8 cellular contexts compared by ENCODE assay signal in the genomic region with DNA sequence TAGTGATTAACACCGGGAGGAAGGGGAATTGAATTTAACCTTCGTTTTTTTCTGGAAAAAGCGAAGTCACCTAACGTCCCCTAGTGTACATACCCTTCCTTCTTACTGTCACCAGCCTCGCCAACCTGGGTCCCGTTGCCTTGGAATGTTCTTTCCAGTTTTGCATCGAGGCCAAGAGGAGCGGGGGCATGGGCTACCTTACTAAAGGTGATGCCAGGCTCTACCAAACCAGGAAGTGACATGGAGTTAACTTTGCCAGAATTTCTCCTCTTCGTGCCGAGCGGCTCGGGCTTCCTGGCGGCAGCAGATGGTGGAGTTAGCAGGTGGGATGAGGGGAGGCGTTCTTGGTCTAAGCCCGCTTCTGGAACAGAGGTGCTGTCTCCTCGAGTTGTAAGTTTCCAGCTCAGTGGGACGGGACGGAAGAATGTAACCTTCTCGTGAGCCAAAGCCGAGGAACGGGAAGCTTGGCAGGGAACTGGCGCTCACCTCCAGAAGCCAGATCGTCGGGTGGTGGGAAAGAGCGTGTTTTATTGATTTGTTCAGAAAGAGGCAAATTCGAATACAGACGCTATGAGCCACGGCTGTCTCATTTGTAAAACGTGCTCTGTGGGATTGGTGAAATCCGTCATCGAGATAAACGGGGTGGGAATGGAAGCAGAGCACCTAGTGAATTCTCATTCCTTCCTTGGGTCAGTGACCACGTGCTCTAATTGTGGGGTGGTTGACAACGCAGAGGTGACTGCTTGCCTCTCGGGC. TPM values are rescaled to one million over a fixed set of nuclear protein-coding genes. Genes with fewer than 3 reads are reported as not detected.
DNase-seq lines count a peak whose midpoint lies in the region; ATAC-seq, FAIRE-seq and TF ChIP-seq lines count a peak whose summit lies in the region.

No MANE protein-coding gene starts in this region.

- dilution Hi-C loops in keratinocyte (cut with MboI; ENCODE audit: extremely low pct_ligation_motif_present, low sequenced_read_pairs), result no loop called here

- peaks cover 72% of the 10 kb centered on the region for H3K4me1 Mint-ChIP-seq in CD14-positive monocyte
- H3K4me1 Mint-ChIP-seq in stimulated activated naive CD8-positive, alpha-beta T cell treated with anti-CD3 and anti-CD28 coated beads, Interleukin-15, amount 100 ng/mL, for 72 hours, result peaks cover 77% of the 10 kb centered on the region

- FAIRE-seq in keratinocyte (lab: Jason Lieb, UNC), result peak; percentile 55

- H3K4me3 Mint-ChIP-seq in CD14-positive monocyte, result peak overlapping the region; percentile 97 to 99
- H3K4me3 Mint-ChIP-seq in stimulated activated naive CD8-positive, alpha-beta T cell treated with anti-CD3 and anti-CD28 coated beads, Interleukin-15, amount 100 ng/mL, for 72 hours, result peak overlapping the region; percentile 95 to 98

- peaks cover 0 to 10% of the 10 kb centered on the region in 2 donors for H3K36me3 Mint-ChIP-seq in CD14-positive monocyte

- TF ChIP-seq CTCF in CD14-positive monocyte (IDR thresholded peaks at IDR 0.05) (no peak), KMS-11 (conservative IDR thresholded peaks at IDR 0.05; ENCODE audit: low read depth, low read length) (no peak), ascending aorta (IDR thresholded peaks at IDR 0.05) (no peak), keratinocyte (optimal IDR thresholded peaks at IDR 0.05 in 1 of 3, IDR thresholded peaks at IDR 0.05 in 1 of 3, conservative IDR thresholded peaks at IDR 0.05 in 1 of 3; ENCODE audit: extremely low read depth in 1 of 3, insufficient read depth in 2 of 3, low read length in 3 of 3) (no peak)

- H3K79me2 ChIP-seq in KMS-11 (ENCODE audit: insufficient read depth, low read depth) (0 out of 2 replicates have a peak, but pooled peaks cover 7% of the 10 kb centered on the region), keratinocyte (ENCODE audit: control insufficient read depth, insufficient read depth, low read length) (peaks cover 24% of the 10 kb centered on the region)

- intact Hi-C loops in CD14-positive monocyte (cut with micrococcal nuclease) (loop anchor here in 1 of 2 donors (5.0 kb wide), 1 partner anchor 86 kb away; a partner anchor contains a TSS), ascending aorta (cut with DNase I) (loop anchor here (5.0 kb wide), 2 partner anchors 86 to 221 kb away; a partner anchor contains a TSS)

- H3K9me3 ChIP-seq in ascending aorta (no peaks in the 10 kb centered on the region), keratinocyte (ENCODE audit: control insufficient read depth, low read depth, low read length) (no peaks in the 10 kb centered on the region)

- H3K9me3 Mint-ChIP-seq in CD14-positive monocyte, result no peaks in the 10 kb centered on the region
- no peaks in the 10 kb centered on the region for H3K9me3 Mint-ChIP-seq in stimulated activated naive CD8-positive, alpha-beta T cell treated with anti-CD3 and anti-CD28 coated beads, Interleukin-15, amount 100 ng/mL, for 72 hours

- H3K4me3 ChIP-seq in KMS-11 (IDR thresholded peaks at IDR 0.05; ENCODE audit: insufficient read depth, low read depth, low read length) (peak overlapping the region; percentile 90), ascending aorta (peak overlapping the region; percentile 68 to 71), keratinocyte (ENCODE audit: control insufficient read depth in 2 of 3, extremely low read depth in 1 of 3, insufficient read depth in 2 of 3, low read depth in 1 of 3, low read length in 3 of 3) (peak overlapping the region; percentile 64 to 91 (median 78))

- H4K20me1 ChIP-seq in KMS-11 (ENCODE audit: insufficient read depth) (no peaks in the 10 kb centered on the region), keratinocyte (ENCODE audit: control insufficient read depth, extremely low read depth, insufficient read depth, low read length) (no peaks in the 10 kb centered on the region)

- H3K27me3 ChIP-seq in KMS-11 (ENCODE audit: insufficient read depth, low read depth) (no peaks in the 10 kb centered on the region), ascending aorta (no peaks in the 10 kb centered on the region), keratinocyte (ENCODE audit: control insufficient read depth, extremely low read depth, insufficient read depth, low read length) (no peaks in the 10 kb centered on the region)

- H2AFZ ChIP-seq in KMS-11 (ENCODE audit: low read depth), result peak overlapping the region; percentile 84
- peak overlapping the region; percentile 58 for H2AFZ ChIP-seq in keratinocyte (ENCODE audit: control insufficient read depth, low read length)

- H3K4me1 ChIP-seq in KMS-11 (ENCODE audit: low read depth, poor library complexity, severe bottlenecking) (peaks cover 26% of the 10 kb centered on the region), ascending aorta (peaks cover 3 to 12% of the 10 kb centered on the region in 2 donors), keratinocyte (ENCODE audit: control insufficient read depth, extremely low read depth, insufficient read depth, low read length) (peaks cover 58% of the 10 kb centered on the region)

- H3K27me3 Mint-ChIP-seq in CD14-positive monocyte (ENCODE audit: low read depth in 3 of 3), result peaks cover 0 to 6% (median 0%) of the 10 kb centered on the region in 3 donors
- H3K27me3 Mint-ChIP-seq in stimulated activated naive CD8-positive, alpha-beta T cell treated with anti-CD3 and anti-CD28 coated beads, Interleukin-15, amount 100 ng/mL, for 72 hours, result no peaks in the 10 kb centered on the region

- H3K9ac ChIP-seq in KMS-11 (peak overlapping the region; percentile 46; the same call in 1 of the 2 replicates), keratinocyte (ENCODE audit: control insufficient read depth, extremely low read depth, insufficient read depth, low read length) (peak overlapping the region; percentile 87)

- peak overlapping the region; percentile 31; the same call in 1 of the 2 replicates for H3K27ac ChIP-seq in KMS-11
- no peak overlapping the region for H3K27ac ChIP-seq in ascending aorta
- H3K27ac ChIP-seq in keratinocyte (ENCODE audit: control insufficient read depth, insufficient read depth, low read length), result peak overlapping the region; percentile 90

- H3K36me3 ChIP-seq in KMS-11 (ENCODE audit: insufficient read depth), result no peaks in the 10 kb centered on the region
- no peaks in the 10 kb centered on the region for H3K36me3 ChIP-seq in ascending aorta
- H3K36me3 ChIP-seq in keratinocyte (ENCODE audit: control insufficient read depth in 2 of 2, extremely low read depth in 1 of 2, insufficient read depth in 2 of 2, low read length in 2 of 2), result peaks cover 1 to 7% of the 10 kb centered on the region in 2 experiments

- H3K27ac Mint-ChIP-seq in CD14-positive monocyte, result peak overlapping the region; percentile 75 to 90 (median 83)
- peak overlapping the region; percentile 91 to 96 for H3K27ac Mint-ChIP-seq in stimulated activated naive CD8-positive, alpha-beta T cell treated with anti-CD3 and anti-CD28 coated beads, Interleukin-15, amount 100 ng/mL, for 72 hours

- H3K4me2 ChIP-seq in KMS-11 (peak overlapping the region; percentile 95), keratinocyte (ENCODE audit: control insufficient read depth, extremely low read depth, insufficient read depth, low read depth, low read length) (peak overlapping the region; percentile 97)

- ATAC-seq in GM19023 (IDR thresholded peaks at IDR 0.05; ENCODE audit: unreplicated experiment) (peak; percentile 14), HG03520 (IDR thresholded peaks at IDR 0.05; ENCODE audit: unreplicated experiment) (no peak)
- peak; percentile 5 for ATAC-seq in stimulated activated naive CD8-positive, alpha-beta T cell treated with anti-CD3 and anti-CD28 coated beads, Interleukin-15, amount 100 ng/mL, for 72 hours

- H3K9me1 ChIP-seq in keratinocyte (ENCODE audit: control insufficient read depth, extremely low read depth, insufficient read depth, low read length), result peaks cover 2% of the 10 kb centered on the region

- DNase-seq in CD14-positive monocyte (ENCODE audit: low spot score) (peak; percentile 44), ascending aorta (ENCODE audit: low spot score in 2 of 2) (no peak), keratinocyte (ENCODE audit: low read depth, low spot score) (no peak), NCI-H774 (lab: John Stamatoyannopoulos, UW) (no peak)
- no peak for DNase-seq in stimulated activated naive CD8-positive, alpha-beta T cell treated with anti-CD3 and anti-CD28 coated beads, Interleukin-15, amount 100 ng/mL, for 72 hours

RNA-seq across cellular contexts. Expression of a gene that starts 0.5 kb away (rescaled TPM):
- polyA plus RNA-seq in CD14-positive monocyte (1 to 10 TPM; 6.6 to 9.6 TPM), keratinocyte (30.5 to 42.1 TPM (median 37.3 TPM) in 3 replicates)
- 73.9 TPM for total RNA-seq in ascending aorta
- polyA plus RNA-seq in keratinocyte (2011; ENCODE audit: low read depth), result 12.9 TPM
- polyA plus RNA-seq in keratinocyte (2011; cell fraction: cytosol; rRNA removed), result 39.1 and 42.7 TPM in 2 replicates
- 54.2 and 56.5 TPM in 2 replicates for polyA plus RNA-seq in keratinocyte (2011; cell fraction: nucleus; rRNA removed)
- polyA plus RNA-seq in keratinocyte (2012; ENCODE audit: low replicate concordance), result 19.2 and 29.1 TPM in 2 replicates
- polyA minus RNA-seq in keratinocyte, result 56.5 to 63.8 TPM (median 61.9 TPM) in 3 replicates
- 43.9 TPM for polyA minus RNA-seq in keratinocyte (2011; cell fraction: cytosol; rRNA and poly(A)+ RNA removed)
- 51.6 and 76.6 TPM in 2 replicates for polyA minus RNA-seq in keratinocyte (2011; cell fraction: nucleus; rRNA and poly(A)+ RNA removed)

RNA-seq across cellular contexts. Expression of a gene that starts 2.5 kb away (rescaled TPM):
- polyA plus RNA-seq in CD14-positive monocyte (under 1 TPM; 0.60 to 0.85 TPM), keratinocyte (15.3 to 16.9 TPM (median 16.6 TPM) in 3 replicates)
- total RNA-seq in ascending aorta, result 11.0 TPM
- polyA plus RNA-seq in keratinocyte (2011; ENCODE audit: low read depth), result 6.5 TPM
- polyA plus RNA-seq in keratinocyte (2011; cell fraction: cytosol; rRNA removed), result 14.6 and 19.3 TPM in 2 replicates
- 20.6 TPM in 2 replicates for polyA plus RNA-seq in keratinocyte (2011; cell fraction: nucleus; rRNA removed)
- polyA plus RNA-seq in keratinocyte (2012; ENCODE audit: low replicate concordance), result 8.2 and 12.3 TPM in 2 replicates
- 8.8 to 12.6 TPM (median 10.7 TPM) in 3 replicates for polyA minus RNA-seq in keratinocyte
- 3.6 TPM for polyA minus RNA-seq in keratinocyte (2011; cell fraction: cytosol; rRNA and poly(A)+ RNA removed)
- 9.4 and 16.4 TPM in 2 replicates for polyA minus RNA-seq in keratinocyte (2011; cell fraction: nucleus; rRNA and poly(A)+ RNA removed)

Comparison
In these comparisons a context has a peak if more than half of its experiments do, and no peak if none do; other contexts are left out.
1. H3K27ac ChIP-seq: peak in KMS-11 (single experiment) and keratinocyte (single experiment); none in ascending aorta (0 of 2).
2. RNA of a gene that starts 2.5 kb away (polyA plus RNA-seq): 6.5 to 20.6 TPM in keratinocyte; 0.60 to 0.85 TPM in CD14-positive monocyte; every median in the first group is over 4 times any median in the second.
3. Peak in every context shown above with its lines, with median percentiles within 50 percentile points of each other: H3K4me3 ChIP-seq.